In genomic region chr11:68761801-68762200, GRCh38 we compare ENCODE assay signal across 21 cellular contexts. TPM values are rescaled to one million over a fixed set of nuclear protein-coding genes. Genes with fewer than 3 reads are reported as not detected.
DNase-seq lines count a peak whose midpoint lies in the region; ATAC-seq and TF ChIP-seq lines count a peak whose summit lies in the region.
"Had no signal": no experiment of that assay in that cellular context is flagged by ENCODE, and none has a peak within 500 bp of the region (broad histone marks: within the 10 kb centered on the region; RNA-seq: fewer than 3 reads in every experiment).

No MANE protein-coding gene starts in this region.

- no TSS peak for BruUV-seq in Caco-2 (replicated peaks; lab: Mats Ljungman, UMichigan)

- H3K36me3 ChIP-seq in Caco-2 (ENCODE audit: control insufficient read depth, insufficient read depth, low read length) (no peaks in the 10 kb centered on the region), WERI-Rb-1 (no peaks in the 10 kb centered on the region), neutrophil (peaks cover 34% of the 10 kb centered on the region), stomach (peaks cover 64 to 100% (median 100%) of the 10 kb centered on the region in 4 donors)
- peaks cover 31% of the 10 kb centered on the region for H3K36me3 ChIP-seq in CD8-positive, alpha-beta T cell (ENCODE audit: insufficient read depth, low read length)

- no peaks in the 10 kb centered on the region for H3K9me3 Mint-ChIP-seq in Caco-2 (ENCODE audit: unreplicated experiment)
- H3K9me3 Mint-ChIP-seq in CD8-positive, alpha-beta T cell: no peaks in the 10 kb centered on the region
- H3K9me3 Mint-ChIP-seq: CD4-positive, alpha-beta T cell; CD8-positive, alpha-beta memory T cell had no signal

- 81 to 89% (median 85%) methylated on average over 12 of the region's 12 CpGs for WGBS in stomach, 5 donors

- H3K4me1 ChIP-seq in Caco-2 (peaks cover 3% of the 10 kb centered on the region), neutrophil (ENCODE audit: control insufficient read depth in 1 of 2, insufficient read depth in 1 of 2, low read depth in 1 of 2, low read length in 1 of 2) (peaks cover 49 to 51% of the 10 kb centered on the region in 2 experiments), stomach (no peaks in the 10 kb centered on the region)
- H3K4me1 ChIP-seq in CD8-positive, alpha-beta T cell (ENCODE audit: insufficient read depth, low read length): no peaks in the 10 kb centered on the region
- H3K4me1 ChIP-seq: A549 had no signal

- no peak overlapping the region for H3K4me3 ChIP-seq in Caco-2 (ENCODE audit: low read depth, low read length)
- no peak overlapping the region for H3K4me3 ChIP-seq in WERI-Rb-1 (ENCODE audit: low read depth, low read length)
- no peak overlapping the region for H3K4me3 ChIP-seq in neutrophil (ENCODE audit: low read depth in 1 of 2, low read length in 1 of 2)
- no peak overlapping the region for H3K4me3 ChIP-seq in CD8-positive, alpha-beta T cell (ENCODE audit: low read depth, low read length)
- H3K4me3 ChIP-seq in stomach: no peak overlapping the region
- H3K4me3 ChIP-seq: A549; BLaER1 treated with 17β-estradiol and CSF1 and Interleukin-3, amounts not matched to agents 10 nM and 100 nM had no signal

- H3K9me3 ChIP-seq in Caco-2 (no peaks in the 10 kb centered on the region), WERI-Rb-1 (ENCODE audit: severe bottlenecking) (no peaks in the 10 kb centered on the region), neutrophil (no peaks in the 10 kb centered on the region), stomach (no peaks in the 10 kb centered on the region)
- H3K9me3 ChIP-seq in CD8-positive, alpha-beta T cell (ENCODE audit: low read length): no peaks in the 10 kb centered on the region
- H3K9me3 ChIP-seq: A549; BLaER1 treated with 17β-estradiol and CSF1 and Interleukin-3, amounts not matched to agents 10 nM and 100 nM had no signal

- TF ChIP-seq POLR2A in stomach (IDR thresholded peaks at IDR 0.05): no peak

- peaks cover 7% of the 10 kb centered on the region for H3K4me1 Mint-ChIP-seq in Caco-2 (ENCODE audit: low read depth, unreplicated experiment)
- H3K4me1 Mint-ChIP-seq in CD8-positive, alpha-beta T cell (ENCODE audit: low read depth): no peaks in the 10 kb centered on the region
- H3K4me1 Mint-ChIP-seq: B cell; CD8-positive, alpha-beta memory T cell had no signal

- no peaks in the 10 kb centered on the region for H3K27me3 ChIP-seq in Caco-2 (replicated peaks; ENCODE audit: control insufficient read depth, insufficient read depth, low read length)
- H3K27me3 ChIP-seq in WERI-Rb-1 (ENCODE audit: insufficient read depth, low read depth, severe bottlenecking): no peaks in the 10 kb centered on the region
- H3K27me3 ChIP-seq in neutrophil: no peaks in the 10 kb centered on the region
- H3K27me3 ChIP-seq in CD8-positive, alpha-beta T cell (ENCODE audit: insufficient read depth, low read length): no peaks in the 10 kb centered on the region
- H3K27me3 ChIP-seq in stomach: no peaks in the 10 kb centered on the region
- H3K27me3 ChIP-seq: BLaER1 treated with 17β-estradiol and CSF1 and Interleukin-3, amounts not matched to agents 10 nM and 100 nM had no signal

- H3K27me3 Mint-ChIP-seq in Caco-2 (ENCODE audit: insufficient read depth, unreplicated experiment): peaks cover 4% of the 10 kb centered on the region
- H3K27me3 Mint-ChIP-seq in CD8-positive, alpha-beta T cell (ENCODE audit: low read depth): no peaks in the 10 kb centered on the region
- H3K27me3 Mint-ChIP-seq: B cell; CD4-positive, alpha-beta T cell; CD8-positive, alpha-beta memory T cell had no signal

- POLR2A ChIA-PET in Caco-2 (lab: Charles Lee): interaction anchor here (0.5 kb wide), 1 partner anchor 10 kb away, joined by 3 read pairs; no protein-coding TSS in a partner anchor
- POLR2A ChIA-PET in CD8-positive, alpha-beta T cell (lab: Charles Lee): no interaction called here

- H3K36me3 Mint-ChIP-seq in Caco-2 (ENCODE audit: insufficient read depth, unreplicated experiment): no peaks in the 10 kb centered on the region
- H3K36me3 Mint-ChIP-seq in CD8-positive, alpha-beta T cell: peaks cover 78% of the 10 kb centered on the region

- intact Hi-C loops in Caco-2 (cut with micrococcal nuclease; ENCODE audit: unreplicated experiment) (no loop called here), stomach (cut with DNase I; ENCODE audit: low total_unique reads) (no loop called here)
- intact Hi-C loops in CD8-positive, alpha-beta T cell (cut with DNase I, micrococcal nuclease): no loop called here

- H3K27ac ChIP-seq in WERI-Rb-1: peak overlapping the region; percentile 55
- H3K27ac ChIP-seq in neutrophil: peak overlapping the region; percentile 83
- no peak overlapping the region for H3K27ac ChIP-seq in CD8-positive, alpha-beta T cell (ENCODE audit: low read depth, low read length)
- no peak overlapping the region for H3K27ac ChIP-seq in stomach
- H3K27ac ChIP-seq: 22Rv1; A549; BLaER1 treated with 17β-estradiol and CSF1 and Interleukin-3, amounts not matched to agents 10 nM and 100 nM; C4-2B had no signal

- no peak for TF ChIP-seq EP300 in stomach (IDR thresholded peaks at IDR 0.05)

- no peak for DNase-seq in Caco-2
- DNase-seq in NCI-H146 treated with DMSO at 0.1 percent for 48 hours (lab: John Stamatoyannopoulos, UW; ENCODE audit: unreplicated experiment): peak; percentile 73
- peak; percentile 63 for DNase-seq in WERI-Rb-1
- DNase-seq in CD8-positive, alpha-beta T cell: no peak
- DNase-seq in stomach: no peak
- no peak for DNase-seq in superior temporal gyrus (ENCODE audit: extremely low spot score)
- DNase-seq in putamen (ENCODE audit: low spot score): no peak
- DNase-seq: AML-193; Calu3; CD4-positive, alpha-beta T cell; CD8-positive, alpha-beta memory T cell; COR-L47; DMS79 treated with DMSO at 0.1 percent for 48 hours; GF-D8 had no signal

- peak overlapping the region; percentile 16 for H3K27ac Mint-ChIP-seq in Caco-2 (ENCODE audit: unreplicated experiment)
- no peak overlapping the region for H3K27ac Mint-ChIP-seq in CD8-positive, alpha-beta T cell
- H3K27ac Mint-ChIP-seq: B cell; CD4-positive, alpha-beta T cell had no signal

- no peak overlapping the region for H3K4me3 Mint-ChIP-seq in Caco-2 (ENCODE audit: unreplicated experiment)
- H3K4me3 Mint-ChIP-seq in CD8-positive, alpha-beta T cell: no peak overlapping the region
- H3K4me3 Mint-ChIP-seq: B cell; CD4-positive, alpha-beta T cell; CD8-positive, alpha-beta memory T cell had no signal

- CTCF ChIA-PET in Caco-2 (lab: Charles Lee): no interaction called here
- CTCF ChIA-PET in CD8-positive, alpha-beta T cell (lab: Charles Lee): interaction anchor here (1.2 kb wide), 1 partner anchor 44 kb away, joined by 3 read pairs; no protein-coding TSS in a partner anchor

- TF ChIP-seq CTCF in Caco-2 (IDR thresholded peaks at IDR 0.05; ENCODE audit: insufficient read depth in 1 of 2, low read depth in 1 of 2, low read length in 1 of 2, severe bottlenecking in 1 of 2, unreplicated experiment in 1 of 2) (no peak), WERI-Rb-1 (IDR thresholded peaks at IDR 0.05; ENCODE audit: low read depth, low read length) (no peak), neutrophil (IDR thresholded peaks at IDR 0.05) (no peak), stomach (IDR thresholded peaks at IDR 0.05) (no peak)
- no peak for TF ChIP-seq CTCF in CD8-positive, alpha-beta T cell (IDR thresholded peaks at IDR 0.05)

- no peak for ATAC-seq in CD8-positive, alpha-beta T cell
- ATAC-seq: A549 had no signal

RNA-seq across cellular contexts. Expression of gene TESMIN, which starts 10.5 kb away (rescaled TPM):
- total RNA-seq in Caco-2 (2022) (22.1 and 26.2 TPM in 2 replicates), stomach (10 to 100 TPM in 2 of 5 donors, 1 to 10 TPM in 3; 1.0 to 16.3 (median 4.9) TPM)
- total RNA-seq in CD8-positive, alpha-beta T cell: 1 to 10 TPM; 1.8 to 2.5 TPM
- polyA plus RNA-seq in stomach: 1 to 10 TPM; 3.1 to 3.3 (median 3.2) TPM
- total RNA-seq: A172 had no signal

Comparison
In these comparisons a context has a peak if more than half of its experiments do, and no peak if none do; other contexts are left out.
1. DNase-seq: peak in NCI-H146 treated with DMSO at 0.1 percent for 48 hours (single experiment) and WERI-Rb-1 (single experiment); none in Caco-2 (0 of 2), CD8-positive, alpha-beta T cell (0 of 7), stomach (single experiment), superior temporal gyrus (single experiment) and putamen (single experiment).
2. H3K27ac ChIP-seq: peak in WERI-Rb-1 (single experiment) and neutrophil (single experiment); none in CD8-positive, alpha-beta T cell (single experiment) and stomach (0 of 5).